Comparison of ENCODE assay signal across 2 cellular contexts in genomic region chr9:107387401-107387800, GRCh38.
TF ChIP-seq lines count a peak whose summit lies in the region.

No MANE protein-coding gene starts in this region.

TF ChIP-seq in HepG2, 621 proteins besides CTCF, POLR2A, EP300 and RAD21:
- no peak for TF ChIP-seq TCF7L2 (IDR thresholded peaks at IDR 0.05; ENCODE audit: low read depth, low read length)
- TF ChIP-seq MYC (CRISPR knock-in tag; IDR thresholded peaks at IDR 0.05; ENCODE audit: borderline replicate concordance): no peak
- no peak for TF ChIP-seq KDM4B (CRISPR knock-in tag; IDR thresholded peaks at IDR 0.05)
- TF ChIP-seq ZMYM4 (CRISPR knock-in tag; IDR thresholded peaks at IDR 0.05): no peak
- no peak for TF ChIP-seq ZNF567 (CRISPR knock-in tag; IDR thresholded peaks at IDR 0.05; ENCODE audit: borderline replicate concordance)
- TF ChIP-seq ZBTB7A (CRISPR knock-in tag; IDR thresholded peaks at IDR 0.05): no peak
- TF ChIP-seq NCOA1 (CRISPR knock-in tag; IDR thresholded peaks at IDR 0.05): no peak
- no peak for TF ChIP-seq HOXA7 (CRISPR knock-in tag; IDR thresholded peaks at IDR 0.05)
- TF ChIP-seq PHF8 (CRISPR knock-in tag; IDR thresholded peaks at IDR 0.05): no peak
- TF ChIP-seq BRD4 (CRISPR knock-in tag; IDR thresholded peaks at IDR 0.05): no peak
- TF ChIP-seq ZNF616 (CRISPR knock-in tag; IDR thresholded peaks at IDR 0.05; ENCODE audit: low read depth): no peak
- TF ChIP-seq SCMH1 (CRISPR knock-in tag; IDR thresholded peaks at IDR 0.05; ENCODE audit: borderline replicate concordance): no peak
- TF ChIP-seq ZNF574 (CRISPR knock-in tag; IDR thresholded peaks at IDR 0.05): no peak
- TF ChIP-seq AGO2 (optimal IDR thresholded peaks at IDR 0.05; ENCODE audit: low read depth, low read length): no peak
- no peak for TF ChIP-seq ZNF772 (CRISPR knock-in tag; IDR thresholded peaks at IDR 0.05)
- TF ChIP-seq ZNF138 (CRISPR knock-in tag; IDR thresholded peaks at IDR 0.05; ENCODE audit: low read depth): no peak
- TF ChIP-seq SP140L (CRISPR knock-in tag; IDR thresholded peaks at IDR 0.05; ENCODE audit: borderline replicate concordance): no peak

TF ChIP-seq in endothelial cell of umbilical vein, 7 proteins besides CTCF, POLR2A, EP300 and RAD21:
- TF ChIP-seq MAX (IDR thresholded peaks at IDR 0.05; ENCODE audit: insufficient read depth, insufficient read length) (no peak), GATA2 (IDR thresholded peaks at IDR 0.05; ENCODE audit: insufficient read depth, insufficient read length, low read depth, low read length) (no peak), FOS (IDR thresholded peaks at IDR 0.05; ENCODE audit: borderline replicate concordance, insufficient read depth, low read length) (no peak), MYC (IDR thresholded peaks at IDR 0.05; ENCODE audit: low read depth, low read length) (no peak), POLR2AphosphoS5 (IDR thresholded peaks at IDR 0.05; ENCODE audit: insufficient read depth, low read depth, low read length) (no peak), JUN (IDR thresholded peaks at IDR 0.05; ENCODE audit: borderline replicate concordance, insufficient read depth, insufficient read length, low read depth) (no peak), EZH2 (IDR thresholded peaks at IDR 0.05; ENCODE audit: borderline replicate concordance, low read depth, low read length, severe bottlenecking) (no peak)
